Comparison of ENCODE assay signal across 9 cellular contexts in genomic region chr3:171257251-171258179, GRCh38.
DNase-seq lines count a peak whose midpoint lies in the region; ATAC-seq and TF ChIP-seq lines count a peak whose summit lies in the region.
"Had no signal": no experiment of that assay in that cellular context is flagged by ENCODE, and none has a peak within 500 bp of the region (broad histone marks: within the 10 kb centered on the region; RNA-seq: fewer than 3 reads in every experiment).

No MANE protein-coding gene starts in this region.

- in situ Hi-C loops in HAP-1 (cut with MboI; ENCODE audit: low sequenced_read_pairs) = no loop called here

- TF ChIP-seq CTCF in AG04449 (IDR thresholded peaks at IDR 0.05; ENCODE audit: insufficient read depth, low read length, missing control alignments) (no peak), cardiac fibroblast (IDR thresholded peaks at IDR 0.05; ENCODE audit: low read depth, low read length) (no peak)

- no peaks in the 10 kb centered on the region for H3K36me3 ChIP-seq in HAP-1 (replicated peaks)
- H3K36me3 ChIP-seq: upper lobe of left lung had no signal

- CTCF ChIA-PET in AG04449 (lab: Yijun Ruan, JAX) = interaction anchor here (1.8 kb wide), 1 partner anchor 12 kb away, joined by 5 read pairs; no protein-coding TSS in a partner anchor

- peak; percentile 68 for ATAC-seq in HG03159 (IDR thresholded peaks at IDR 0.05; ENCODE audit: unreplicated experiment)

- no peak overlapping the region for H3K4me3 ChIP-seq in AG04449 (ENCODE audit: low read depth, low read length)
- no peak overlapping the region for H3K4me3 ChIP-seq in cardiac fibroblast (replicated peaks in 1 of 2; ENCODE audit: low read depth in 2 of 2, low read length in 2 of 2)
- no peak overlapping the region for H3K4me3 ChIP-seq in HAP-1
- H3K4me3 ChIP-seq: upper lobe of left lung had no signal

- peak; percentile 56 for DNase-seq in AG04449 (ENCODE audit: low read depth, low spot score)
- peak; percentile 11 to 62 for DNase-seq in cardiac fibroblast (ENCODE audit: low read depth in 2 of 2)
- DNase-seq in HAP-1 (ENCODE audit: low spot score in 2 of 2) = no peak
- no peak for DNase-seq in NCI-H748 treated with DMSO at 0.1 percent for 48 hours (lab: John Stamatoyannopoulos, UW)
- DNase-seq in head of caudate nucleus = no peak
- no peak for DNase-seq in activated CD4-positive, CD25-positive, alpha-beta regulatory T cell treated with anti-CD3 and anti-CD28 coated beads, Interleukin-2, amount 50 U/mL, for 72 hours
- DNase-seq: upper lobe of left lung had no signal

- H3K27me3 ChIP-seq in HAP-1 (ENCODE audit: low read depth) = no peaks in the 10 kb centered on the region
- H3K27me3 ChIP-seq: upper lobe of left lung had no signal

- H3K9me3 ChIP-seq in HAP-1 = no peaks in the 10 kb centered on the region
- H3K9me3 ChIP-seq: upper lobe of left lung had no signal

- POLR2A ChIA-PET in AG04449 (lab: Yijun Ruan, JAX) = interaction anchor here (0.6 kb wide), 1 partner anchor 233 kb away, joined by 3 read pairs; no protein-coding TSS in a partner anchor

- H3K4me1 ChIP-seq in HAP-1 = no peaks in the 10 kb centered on the region

- peak; percentile 28 for TF ChIP-seq POLR2A in GM19099 (IDR thresholded peaks at IDR 0.05; ENCODE audit: extremely low read depth, insufficient read length, low read depth)

- intact Hi-C loops in head of caudate nucleus (cut with DNase I) = no loop called here

Comparison
In these comparisons a context has a peak if more than half of its experiments do, and no peak if none do; other contexts are left out.
1. DNase-seq: peak in AG04449 (single experiment) and cardiac fibroblast (2 of 2); none in HAP-1 (0 of 2), NCI-H748 treated with DMSO at 0.1 percent for 48 hours (single experiment), head of caudate nucleus (0 of 42) and activated CD4-positive, CD25-positive, alpha-beta regulatory T cell treated with anti-CD3 and anti-CD28 coated beads, Interleukin-2, amount 50 U/mL, for 72 hours (single experiment).